33 cellular contexts compared by ENCODE assay signal in genomic region chr11:134478611-134479010, GRCh38.
"Had no signal": no experiment of that assay in that cellular context is flagged by ENCODE, and none has a peak within 500 bp of the region (broad histone marks: within the 10 kb centered on the region; RNA-seq: fewer than 3 reads in every experiment).

No MANE protein-coding gene starts in this region.

- H3K4me3 ChIP-seq: SJSA1 had no signal

- H3K27ac ChIP-seq: brain microvascular endothelial cell, KMS-11, SJSA1, VCaP had no signal

- H3K4me1 ChIP-seq: SJSA1 had no signal

- H3K36me3 ChIP-seq: brain microvascular endothelial cell, SJSA1 had no signal

- H3K9me3 ChIP-seq: SJSA1 had no signal

- H3K27ac Mint-ChIP-seq: activated B cell treated with CpG ODN at 0.5 μM for 24 hours; activated CD4-positive, alpha-beta memory T cell treated with anti-CD3 and anti-CD28 coated beads for 36 hours; activated naive CD4-positive, alpha-beta T cell treated with anti-CD3 and anti-CD28 coated beads, Interleukin-2, amount 10 ng/mL, durations not matched to agents 7 days and 5 days; activated naive CD8-positive, alpha-beta T cell had no signal

- H3K36me3 Mint-ChIP-seq: activated CD4-positive, alpha-beta memory T cell treated with anti-CD3 and anti-CD28 coated beads for 36 hours; activated naive CD4-positive, alpha-beta T cell treated with anti-CD3 and anti-CD28 coated beads, Interleukin-2, amount 10 ng/mL, durations not matched to agents 7 days and 5 days; activated naive CD8-positive, alpha-beta T cell had no signal

- H3K27me3 ChIP-seq: brain microvascular endothelial cell, SJSA1 had no signal

- H3K9me3 Mint-ChIP-seq: activated B cell treated with CpG ODN at 0.5 μM for 24 hours; activated CD4-positive, alpha-beta memory T cell treated with anti-CD3 and anti-CD28 coated beads for 36 hours; activated naive CD4-positive, alpha-beta T cell treated with anti-CD3 and anti-CD28 coated beads, Interleukin-2, amount 10 ng/mL, durations not matched to agents 7 days and 5 days; central memory CD8-positive, alpha-beta T cell had no signal

- H3K4me1 Mint-ChIP-seq: activated B cell treated with CpG ODN at 0.5 μM for 24 hours; activated naive CD4-positive, alpha-beta T cell treated with anti-CD3 and anti-CD28 coated beads, Interleukin-2, amount 10 ng/mL, durations not matched to agents 7 days and 5 days; central memory CD8-positive, alpha-beta T cell had no signal

- H3K4me3 Mint-ChIP-seq: activated B cell treated with CpG ODN at 0.5 μM for 24 hours; activated CD4-positive, alpha-beta memory T cell treated with anti-CD3 and anti-CD28 coated beads for 36 hours; activated naive CD4-positive, alpha-beta T cell treated with anti-CD3 and anti-CD28 coated beads, Interleukin-2, amount 10 ng/mL, durations not matched to agents 7 days and 5 days; activated naive CD8-positive, alpha-beta T cell; central memory CD8-positive, alpha-beta T cell had no signal

- ATAC-seq: Panc1 had no signal

- DNase-seq: activated B cell treated with CpG ODN at 0.5 μM for 24 hours; activated CD4-positive, alpha-beta memory T cell treated with anti-CD3 and anti-CD28 coated beads for 36 hours; activated CD4-positive, alpha-beta T cell treated with anti-CD3 and anti-CD28 coated beads for 4 hours; activated CD4-positive, alpha-beta T cell treated with anti-CD3 and anti-CD28 coated beads, Interleukin-2, amount 50 U/mL, for 1 hour; activated CD4-positive, CD25-positive, alpha-beta regulatory T cell treated with anti-CD3 and anti-CD28 coated beads, Interleukin-2, amount 50 U/mL, for 72 hours; activated CD8-positive, alpha-beta memory T cell treated with anti-CD3 and anti-CD28 coated beads, Interleukin-2, amount 50 U/mL, for 48 hours; activated effector memory CD4-positive, alpha-beta T cell treated with Interleukin-2 at 50 U/mL for 16 hours; activated naive CD4-positive, alpha-beta T cell treated with anti-CD3 and anti-CD28 coated beads, Interleukin-2, amount 10 ng/mL, durations not matched to agents 7 days and 5 days; activated T-cell treated with anti-CD3 and anti-CD28 coated beads, Interleukin-2, amount 50 U/mL, for 48 hours; amniotic stem cell; aorta; brain microvascular endothelial cell; MM.1S; MV-4-11; NCI-H1092; NCI-H1417; NCI-H146; NCI-H187; NCI-H2029 treated with DMSO at 0.1 percent for 48 hours; NCI-H2171 treated with DMSO at 0.1 percent for 48 hours; NCI-H2227 treated with DMSO at 0.1 percent for 48 hours; NCI-H524 treated with DMSO at 0.1 percent for 48 hours; SHP77 treated with DMSO at 0.1 percent for 48 hours; SW 1271; T-helper 1 cell; T-helper 2 cell; T-helper 9 cell had no signal
